In the genomic region with DNA sequence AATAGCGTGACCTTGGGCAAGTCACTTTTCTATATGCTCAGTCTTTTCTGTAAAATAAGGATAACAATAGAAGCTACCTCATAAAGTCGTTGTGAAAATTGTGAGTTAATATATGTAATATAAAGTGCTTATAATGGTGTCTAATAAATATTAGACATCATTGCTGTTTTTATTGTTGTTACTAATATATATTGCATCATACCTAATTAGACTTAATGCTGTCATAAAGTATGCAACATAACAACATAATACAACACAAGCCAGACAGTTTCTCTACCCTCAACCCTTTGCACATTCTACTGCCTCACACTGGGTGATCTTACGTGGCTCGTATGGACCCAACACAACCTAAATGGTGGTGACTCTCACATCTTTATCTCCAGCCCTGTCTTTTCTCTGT, we compare ENCODE assay signal across 20 cellular contexts.
DNase-seq lines count a peak whose midpoint lies in the region; ATAC-seq, FAIRE-seq and TF ChIP-seq lines count a peak whose summit lies in the region.
"Had no signal": no experiment of that assay in that cellular context is flagged by ENCODE, and none has a peak within 500 bp of the region (broad histone marks: within the 10 kb centered on the region; RNA-seq: fewer than 3 reads in every experiment).

No MANE protein-coding gene starts in this region.

- in situ Hi-C loops in HepG2 (cut with HindIII; ENCODE audit: extremely low pct_ligation_motif_present, low pct_unique_long_range_greater_than_20kb), result no loop called here

- no peak for TF ChIP-seq RAD21 in HepG2 (CRISPR knock-in tag; IDR thresholded peaks at IDR 0.05)

- H3K4me1 Mint-ChIP-seq in mesothelial cell of epicardium, result peaks cover 64% of the 10 kb centered on the region

- CTCF ChIA-PET in HepG2 (lab: Yijun Ruan, JAX; ENCODE audit: low intra/inter-chr PET ratio, low total read pairs), result no interaction called here

- no peaks in the 10 kb centered on the region; a peak in 1 of 5 replicates for H3K36me3 ChIP-seq in HepG2 (replicated peaks in 1 of 2; ENCODE audit: control insufficient read depth in 1 of 2, insufficient read depth in 2 of 2, low read length in 2 of 2)
- no peaks in the 10 kb centered on the region for H3K36me3 ChIP-seq in right lobe of liver

- TF ChIP-seq CTCF in HepG2 (CRISPR knock-in tag; IDR thresholded peaks at IDR 0.05) (no peak), right lobe of liver (IDR thresholded peaks at IDR 0.05) (no peak), mesothelial cell of epicardium (IDR thresholded peaks at IDR 0.05; ENCODE audit: unreplicated experiment) (no peak)

- H4K20me1 ChIP-seq in HepG2 (ENCODE audit: insufficient read depth, low read length), result no peaks in the 10 kb centered on the region

- H3K27ac ChIP-seq in HepG2 (ENCODE audit: extremely low read length, insufficient read depth, low read length), result no peak overlapping the region
- H3K27ac ChIP-seq in right lobe of liver, result no peak overlapping the region
- H3K27ac ChIP-seq in epithelial cell of prostate, result peak overlapping the region; percentile 94
- H3K27ac ChIP-seq: C4-2B had no signal

- intact Hi-C loops in HepG2 (cut with micrococcal nuclease; ENCODE audit: unreplicated experiment), result no loop called here
- intact Hi-C loops in right lobe of liver (cut with DNase I), result no loop called here

- no peak overlapping the region for H3K4me2 ChIP-seq in HepG2 (ENCODE audit: low read depth, low read length)
- H3K4me2 ChIP-seq: GM23338 had no signal

- DNase-seq in HepG2 (ENCODE audit: low spot score), result no peak
- no peak for DNase-seq in right lobe of liver
- no peak for DNase-seq in epithelial cell of prostate (ENCODE audit: low read depth, low spot score)
- DNase-seq in mesothelial cell of epicardium (ENCODE audit: low spot score in 2 of 2, unreplicated experiment in 2 of 2), result no peak
- no peak for DNase-seq in nucleus accumbens (lab: John Stamatoyannopoulos, UW)
- no peak for DNase-seq in NCI-H1092 treated with DMSO at 0.1 percent for 48 hours (lab: John Stamatoyannopoulos, UW)
- no peak for DNase-seq in GM19240 (ENCODE audit: insufficient read length, low spot score)
- DNase-seq: AML-193; Caco-2; CD4-positive, alpha-beta T cell; H7; HFFc6 had no signal

- no peaks in the 10 kb centered on the region for H3K9me3 ChIP-seq in HepG2 (ENCODE audit: low read length)
- H3K9me3 ChIP-seq in right lobe of liver, result no peaks in the 10 kb centered on the region
- H3K9me3 ChIP-seq: A549, Caco-2 had no signal

- TF ChIP-seq POLR2A in HepG2 (IDR thresholded peaks at IDR 0.05; ENCODE audit: insufficient read depth in 1 of 2, low read depth in 2 of 2, low read length in 2 of 2), result no peak
- TF ChIP-seq POLR2A in right lobe of liver (IDR thresholded peaks at IDR 0.05), result no peak

- no peaks in the 10 kb centered on the region for H3K27me3 Mint-ChIP-seq in mesothelial cell of epicardium (ENCODE audit: low read depth)

- no peaks in the 10 kb centered on the region for H3K79me2 ChIP-seq in HepG2 (ENCODE audit: insufficient read depth, low read length)

- H3K4me3 Mint-ChIP-seq in mesothelial cell of epicardium, result no peak overlapping the region
- H3K4me3 Mint-ChIP-seq: CD4-positive, alpha-beta T cell; GM23338; HFFc6 had no signal

- ATAC-seq in HepG2, result no peak
- ATAC-seq in right lobe of liver, result no peak
- ATAC-seq: A549, GM23338, HCT116 had no signal

- POLR2A ChIA-PET in HepG2 (lab: Yijun Ruan, JAX), result no interaction called here

- FAIRE-seq in HepG2 (lab: Jason Lieb, UNC), result no peak
- FAIRE-seq: A549, D721Med, GM12891, GM19239, HTR-8/SVneo had no signal

- H3K27me3 ChIP-seq in HepG2 (ENCODE audit: control insufficient read depth in 1 of 2, insufficient read depth in 2 of 2, low read length in 2 of 2), result no peaks in the 10 kb centered on the region
- H3K27me3 ChIP-seq in right lobe of liver, result no peaks in the 10 kb centered on the region

- BruUV-seq in HepG2 (replicated peaks; lab: Mats Ljungman, UMichigan), result no TSS peak

- no peak overlapping the region for H3K9ac ChIP-seq in HepG2 (ENCODE audit: insufficient read depth, low read depth, low read length)

- no peaks in the 10 kb centered on the region for H3K9me3 Mint-ChIP-seq in mesothelial cell of epicardium
- H3K9me3 Mint-ChIP-seq: CD4-positive, alpha-beta T cell; GM23338; HFFc6 had no signal

- no peaks in the 10 kb centered on the region for H3K36me3 Mint-ChIP-seq in mesothelial cell of epicardium

- WGBS in HepG2 (ENCODE audit: low lambda C conversion rate), result 94% methylated on average over 4 of the region's 4 CpGs
- 66% methylated on average over 2 of the region's 4 CpGs for WGBS in right lobe of liver (ENCODE audit: insufficient coverage, low coverage, low lambda C conversion rate, missing lambda C conversion rate)

- H3K27ac Mint-ChIP-seq in mesothelial cell of epicardium, result peak overlapping the region; percentile 81
- H3K27ac Mint-ChIP-seq: CD4-positive, alpha-beta T cell; GM23338; HFFc6 had no signal

- H3K4me3 ChIP-seq in HepG2 (replicated peaks in 1 of 3; ENCODE audit: insufficient read depth in 1 of 3, low read depth in 2 of 3, low read length in 3 of 3) (no peak overlapping the region), right lobe of liver (no peak overlapping the region)
- H3K4me3 ChIP-seq: A549, GM23338 had no signal

- TF ChIP-seq EP300 in HepG2 (IDR thresholded peaks at IDR 0.05; ENCODE audit: low read depth in 2 of 2, low read length in 2 of 2) (no peak), HepG2 (CRISPR knock-in tag; IDR thresholded peaks at IDR 0.05; ENCODE audit: borderline replicate concordance) (no peak)

- H3K4me1 ChIP-seq in HepG2 (ENCODE audit: insufficient read depth, low read length) (no peaks in the 10 kb centered on the region), right lobe of liver (peaks cover 0 to 4% (median 0%) of the 10 kb centered on the region in 4 donors)

- no peak overlapping the region for H2AFZ ChIP-seq in HepG2 (ENCODE audit: low read length)
- H2AFZ ChIP-seq: GM23338 had no signal

TF ChIP-seq in HepG2, 621 proteins besides CTCF, POLR2A, EP300 and RAD21:
- TF ChIP-seq RBM22 (optimal IDR thresholded peaks at IDR 0.05; ENCODE audit: low read length) (no peak), ZNF160 (CRISPR knock-in tag; IDR thresholded peaks at IDR 0.05) (no peak), ATF7 (IDR thresholded peaks at IDR 0.05) (peak; percentile 46; the same call in 1 of the 2 replicates), ATF7 (CRISPR knock-in tag; IDR thresholded peaks at IDR 0.05) (no peak), NAIF1 (CRISPR knock-in tag; IDR thresholded peaks at IDR 0.05; ENCODE audit: borderline replicate concordance) (no peak), CEBPB (IDR thresholded peaks at IDR 0.05; ENCODE audit: borderline replicate concordance, low read depth, low read length) (peak; percentile 67; the same call in 1 of the 2 replicates), ZSCAN25 (CRISPR knock-in tag; IDR thresholded peaks at IDR 0.05) (no peak), SPEN (CRISPR knock-in tag; IDR thresholded peaks at IDR 0.05; ENCODE audit: low read depth) (no peak)
- TF ChIP-seq, protein P1, sequence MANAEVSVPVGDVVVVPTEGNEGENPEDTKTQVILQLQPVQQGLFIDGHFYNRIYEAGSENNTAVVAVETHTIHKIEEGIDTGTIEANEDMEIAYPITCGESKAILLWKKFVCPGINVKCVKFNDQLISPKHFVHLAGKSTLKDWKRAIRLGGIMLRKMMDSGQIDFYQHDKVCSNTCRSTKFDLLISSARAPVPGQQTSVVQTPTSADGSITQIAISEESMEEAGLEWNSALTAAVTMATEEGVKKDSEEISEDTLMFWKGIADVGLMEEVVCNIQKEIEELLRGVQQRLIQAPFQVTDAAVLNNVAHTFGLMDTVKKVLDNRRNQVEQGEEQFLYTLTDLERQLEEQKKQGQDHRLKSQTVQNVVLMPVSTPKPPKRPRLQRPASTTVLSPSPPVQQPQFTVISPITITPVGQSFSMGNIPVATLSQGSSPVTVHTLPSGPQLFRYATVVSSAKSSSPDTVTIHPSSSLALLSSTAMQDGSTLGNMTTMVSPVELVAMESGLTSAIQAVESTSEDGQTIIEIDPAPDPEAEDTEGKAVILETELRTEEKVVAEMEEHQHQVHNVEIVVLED (CRISPR knock-in tag; IDR thresholded peaks at IDR 0.05; ENCODE audit: borderline replicate concordance), result no peak
TF ChIP-seq in HepG2: peak in this region for 2.
